Comparison of ENCODE assay signal across 8 cellular contexts in genomic region chr4:2497931-2498330, GRCh38.
DNase-seq lines count a peak whose midpoint lies in the region; ATAC-seq lines count a peak whose summit lies in the region.

No MANE protein-coding gene starts in this region.

- peak; percentile 91 for ATAC-seq in GM18858 (IDR thresholded peaks at IDR 0.05; ENCODE audit: unreplicated experiment)
- ATAC-seq in GM21528 (IDR thresholded peaks at IDR 0.05; ENCODE audit: low FRiP score, unreplicated experiment) = peak; percentile 88
- peak; percentile 93 for ATAC-seq in HG03432 (IDR thresholded peaks at IDR 0.05; ENCODE audit: unreplicated experiment)

- DNase-seq in medulla oblongata (ENCODE audit: extremely low spot score) (peak; percentile 86), NCI-H1417 (lab: John Stamatoyannopoulos, UW) (no peak), NCI-H82 (lab: John Stamatoyannopoulos, UW) (no peak), ACHN (no peak)
- no peak for DNase-seq in stimulated activated CD4-positive, alpha-beta T cell treated with anti-CD3 and anti-CD28 coated beads, Interleukin-2, amount 100 ng/mL, for 24 hours

- in situ Hi-C loops in ACHN (cut with HindIII; ENCODE audit: low pct_ligation_motif_present, low pct_unique_long_range_greater_than_20kb, low sequenced_read_pairs) = no loop called here
